In genomic region chr15:98853161-98853560, GRCh38 we compare ENCODE assay signal across 8 cellular contexts.
A peak's percentile ranks its signal among the peaks of the same experiment; 100 is the strongest.
DNase-seq lines count a peak whose midpoint lies in the region; ATAC-seq and TF ChIP-seq lines count a peak whose summit lies in the region.

No MANE protein-coding gene starts in this region.

- H3K27ac Mint-ChIP-seq in nephron: peak overlapping the region; percentile 87 to 96 (median 89)

- WGBS in stomach, 5 donors: 1 to 2% (median 1%) methylated on average over 8 of the region's 8 CpGs

- H3K36me3 Mint-ChIP-seq in nephron (ENCODE audit: low read depth): no peaks in the 10 kb centered on the region

- H3K4me3 Mint-ChIP-seq in nephron: peak overlapping the region; percentile 88 to 91 (median 90)

- no peak for TF ChIP-seq EP300 in stomach (IDR thresholded peaks at IDR 0.05)

- H3K4me1 ChIP-seq in Peyer's patch: peaks cover 5 to 18% (median 6%) of the 10 kb centered on the region in 4 donors
- H3K4me1 ChIP-seq in stomach: peaks cover 61 to 91% (median 80%) of the 10 kb centered on the region in 4 donors

- peaks cover 76% of the 10 kb centered on the region for H3K4me1 Mint-ChIP-seq in nephron

- H3K36me3 ChIP-seq in KOPT-K1 (ENCODE audit: insufficient read depth, low read length) (no peaks in the 10 kb centered on the region), Peyer's patch (no peaks in the 10 kb centered on the region), stomach (no peaks in the 10 kb centered on the region)

- TF ChIP-seq POLR2A in Peyer's patch (IDR thresholded peaks at IDR 0.05): peak in 1 of 2 donors; percentile 60
- TF ChIP-seq POLR2A in stomach (IDR thresholded peaks at IDR 0.05): no peak

- no peaks in the 10 kb centered on the region for H3K27me3 ChIP-seq in Peyer's patch
- H3K27me3 ChIP-seq in stomach: no peaks in the 10 kb centered on the region

- H3K27ac ChIP-seq in KOPT-K1 (ENCODE audit: low read depth, low read length, poor library complexity, severe bottlenecking): peak overlapping the region; percentile 90
- peak overlapping the region; percentile 76 to 88 (median 82) for H3K27ac ChIP-seq in Peyer's patch
- peak overlapping the region; percentile 68 to 92 (median 87) for H3K27ac ChIP-seq in stomach

- no peaks in the 10 kb centered on the region for H3K27me3 Mint-ChIP-seq in nephron (ENCODE audit: low read depth)

- H3K4me3 ChIP-seq in Peyer's patch (peak overlapping the region; percentile 51 to 70 (median 59)), stomach (peak overlapping the region; percentile 55 to 76 (median 62))

- intact Hi-C loops in stomach (cut with DNase I; ENCODE audit: low total_unique reads): no loop called here

- H3K9me3 Mint-ChIP-seq in nephron: no peaks in the 10 kb centered on the region

- DNase-seq in AG20443 (ENCODE audit: low spot score) (peak; percentile 81), Peyer's patch (peak; percentile 73 to 95 (median 91)), fibroblast of the conjunctiva (ENCODE audit: low read depth) (peak; percentile 82), stomach (peak; percentile 90)
- DNase-seq in activated effector memory CD4-positive, alpha-beta T cell treated with anti-CD3 and anti-CD28 coated beads, Interleukin-2, amount 50 U/mL, for 16 hours: peak; percentile 88

- ATAC-seq in GM19438 (IDR thresholded peaks at IDR 0.05; ENCODE audit: low read depth, unreplicated experiment): peak; percentile 36

- peak in 1 of 6 experiments; percentile 23 for TF ChIP-seq CTCF in Peyer's patch (IDR thresholded peaks at IDR 0.05)
- no peak for TF ChIP-seq CTCF in nephron (IDR thresholded peaks at IDR 0.05; ENCODE audit: unreplicated experiment in 3 of 3)
- no peak for TF ChIP-seq CTCF in stomach (IDR thresholded peaks at IDR 0.05)

- H3K9me3 ChIP-seq in KOPT-K1 (ENCODE audit: insufficient read depth, low read length, poor library complexity, severe bottlenecking) (no peaks in the 10 kb centered on the region), Peyer's patch (no peaks in the 10 kb centered on the region), stomach (no peaks in the 10 kb centered on the region)

Comparison
In these comparisons a context has a peak if more than half of its experiments do, and no peak if none do; other contexts are left out.
1. Peak in every context shown above with its lines: DNase-seq, ATAC-seq, H3K4me3 ChIP-seq and H3K27ac ChIP-seq.